ENCODE assay signal across 22 cellular contexts in genomic region chr14:73287071-73287470, GRCh38. TPM values are rescaled to one million over a fixed set of nuclear protein-coding genes. Genes with fewer than 3 reads are reported as not detected.
DNase-seq lines count a peak whose midpoint lies in the region; ATAC-seq and TF ChIP-seq lines count a peak whose summit lies in the region.
"Had no signal": no experiment of that assay in that cellular context is flagged by ENCODE, and none has a peak within 500 bp of the region (broad histone marks: within the 10 kb centered on the region; RNA-seq: fewer than 3 reads in every experiment).

No MANE protein-coding gene starts in this region.

- H2BK5ac ChIP-seq in mesendoderm (ENCODE audit: low read length), result no peak overlapping the region

- H3K4ac ChIP-seq in mesendoderm (ENCODE audit: low read depth, low read length), result no peak overlapping the region

- peak overlapping the region; percentile 67 for H3K27ac Mint-ChIP-seq in WTC11
- H3K27ac Mint-ChIP-seq in activated T-cell treated with anti-CD3 and anti-CD28 coated beads, Interleukin-2, amount 50 U/mL, for 24 hours, result no peak overlapping the region
- H3K27ac Mint-ChIP-seq: CD4-positive, alpha-beta T cell; HFFc6 had no signal

- no peak overlapping the region for H3K9ac ChIP-seq in mesendoderm (ENCODE audit: low read length)
- H3K9ac ChIP-seq: KMS-11 had no signal

- POLR2A ChIA-PET in WTC11 (lab: Charles Lee), result interaction anchor here (0.8 kb wide), 1 partner anchor 204 kb away, joined by 3 read pairs; the partner anchor contains the start of gene RIOX1

- in situ Hi-C loops in HAP-1 (cut with MboI; ENCODE audit: low sequenced_read_pairs), result no loop called here

- H2BK120ac ChIP-seq in mesendoderm (ENCODE audit: low read depth, low read length), result no peak overlapping the region

- WGBS in mesendoderm (ENCODE audit: extremely low coverage, insufficient coverage, low lambda C conversion rate), result no CpG with 5 or more reads among the region's 5 CpGs

- intact Hi-C loops in left lung (cut with DNase I), result no loop called here
- intact Hi-C loops in upper lobe of right lung (cut with DNase I), result no loop called here

- H3K27me3 Mint-ChIP-seq in WTC11 (ENCODE audit: low read depth), result peaks cover 14% of the 10 kb centered on the region
- no peaks in the 10 kb centered on the region for H3K27me3 Mint-ChIP-seq in activated T-cell treated with anti-CD3 and anti-CD28 coated beads, Interleukin-2, amount 50 U/mL, for 24 hours
- H3K27me3 Mint-ChIP-seq: CD4-positive, alpha-beta T cell had no signal

- no peak overlapping the region for H3K4me2 ChIP-seq in mesendoderm (ENCODE audit: low read length)
- H3K4me2 ChIP-seq: KMS-11 had no signal

- H2AK5ac ChIP-seq in mesendoderm (ENCODE audit: low read length), result no peak overlapping the region

- H3K79me1 ChIP-seq in mesendoderm (ENCODE audit: low read length), result no peaks in the 10 kb centered on the region

- no peak overlapping the region for H4K8ac ChIP-seq in mesendoderm (ENCODE audit: low read depth, low read length)

- H4K5ac ChIP-seq in mesendoderm (ENCODE audit: low read length), result no peak overlapping the region

- peaks cover 22% of the 10 kb centered on the region for H3K36me3 Mint-ChIP-seq in WTC11
- peaks cover 61% of the 10 kb centered on the region for H3K36me3 Mint-ChIP-seq in activated T-cell treated with anti-CD3 and anti-CD28 coated beads, Interleukin-2, amount 50 U/mL, for 24 hours (ENCODE audit: low read depth)

- peaks cover 66% of the 10 kb centered on the region for H3K4me1 Mint-ChIP-seq in WTC11
- peaks cover 25% of the 10 kb centered on the region for H3K4me1 Mint-ChIP-seq in activated T-cell treated with anti-CD3 and anti-CD28 coated beads, Interleukin-2, amount 50 U/mL, for 24 hours (ENCODE audit: low read depth)

- peak overlapping the region; percentile 12 for H3K4me3 Mint-ChIP-seq in WTC11
- no peak overlapping the region for H3K4me3 Mint-ChIP-seq in activated T-cell treated with anti-CD3 and anti-CD28 coated beads, Interleukin-2, amount 50 U/mL, for 24 hours
- H3K4me3 Mint-ChIP-seq: CD4-positive, alpha-beta T cell; HFFc6 had no signal

- no peak overlapping the region for H3K27ac ChIP-seq in left lung
- no peak overlapping the region for H3K27ac ChIP-seq in upper lobe of right lung
- H3K27ac ChIP-seq in mesendoderm (ENCODE audit: low read depth, low read length), result no peak overlapping the region
- H3K27ac ChIP-seq: HL-60, KMS-11 had no signal

- no peak overlapping the region for H2BK15ac ChIP-seq in mesendoderm (replicated peaks; ENCODE audit: low read depth)

- H3K4me1 ChIP-seq in HAP-1 (peaks cover 14% of the 10 kb centered on the region), left lung (no peaks in the 10 kb centered on the region), upper lobe of right lung (no peaks in the 10 kb centered on the region), mesendoderm (ENCODE audit: control insufficient read depth, low read depth, low read length) (no peaks in the 10 kb centered on the region)

- H3K23ac ChIP-seq in mesendoderm (ENCODE audit: low read length), result no peak overlapping the region

- no peaks in the 10 kb centered on the region for H3K9me3 Mint-ChIP-seq in WTC11
- H3K9me3 Mint-ChIP-seq in activated T-cell treated with anti-CD3 and anti-CD28 coated beads, Interleukin-2, amount 50 U/mL, for 24 hours, result no peaks in the 10 kb centered on the region
- H3K9me3 Mint-ChIP-seq: CD4-positive, alpha-beta T cell; HFFc6 had no signal

- CTCF ChIA-PET in WTC11 (lab: Charles Lee), result interaction anchor here (1.6 to 3.0 kb wide), 4 partner anchors 9 to 171 kb away, joined by 6 to 23 read pairs (median 12); partner anchors contain the start of gene NUMB

- no peaks in the 10 kb centered on the region for H3K79me2 ChIP-seq in mesendoderm (ENCODE audit: control insufficient read depth, insufficient read depth, low read length)

- no peak overlapping the region for H3K18ac ChIP-seq in mesendoderm (ENCODE audit: low read length)

- H3K36me3 ChIP-seq in HAP-1 (replicated peaks), result peaks cover 20% of the 10 kb centered on the region
- peaks cover 0 to 84% of the 10 kb centered on the region in 2 donors for H3K36me3 ChIP-seq in left lung
- peaks cover 65% of the 10 kb centered on the region for H3K36me3 ChIP-seq in upper lobe of right lung
- H3K36me3 ChIP-seq in mesendoderm (ENCODE audit: control insufficient read depth, insufficient read depth, low read length), result peaks cover 1% of the 10 kb centered on the region

- DNase-seq in HAP-1 (ENCODE audit: low spot score in 2 of 2) (peak; percentile 47 to 53), WTC11 (ENCODE audit: low spot score) (no peak), left lung (no peak), upper lobe of right lung (no peak), mesendoderm (no peak), A172 (ENCODE audit: low spot score) (no peak)
- no peak for DNase-seq in activated T-cell treated with anti-CD3 and anti-CD28 coated beads, Interleukin-2, amount 50 U/mL, for 24 hours
- DNase-seq: CD4-positive, alpha-beta T cell; COR-L47; DMS 273 treated with DMSO at 0.1 percent for 48 hours; DMS79 treated with DMSO at 0.1 percent for 48 hours; HFFc6; IMR-90; NCI-H1105; NCI-H146; NCI-H2029 treated with DMSO at 0.1 percent for 48 hours; NCI-H345; NCI-H524 treated with DMSO at 0.1 percent for 48 hours; NCI-H82 had no signal

- H3K27me3 ChIP-seq in HAP-1 (ENCODE audit: low read depth) (no peaks in the 10 kb centered on the region), left lung (no peaks in the 10 kb centered on the region), upper lobe of right lung (no peaks in the 10 kb centered on the region), mesendoderm (ENCODE audit: insufficient read depth, low read length, poor library complexity) (no peaks in the 10 kb centered on the region)

- ATAC-seq in WTC11 (peak; percentile 25), left lung (peak; percentile 39), upper lobe of right lung (peak; percentile 66)
- ATAC-seq: Panc1 had no signal

- H3K4me3 ChIP-seq in HAP-1 (no peak overlapping the region), left lung (no peak overlapping the region), upper lobe of right lung (no peak overlapping the region), mesendoderm (ENCODE audit: low read length) (no peak overlapping the region)

- H3K9me3 ChIP-seq in HAP-1 (no peaks in the 10 kb centered on the region), left lung (no peaks in the 10 kb centered on the region), upper lobe of right lung (no peaks in the 10 kb centered on the region)

- no peak overlapping the region for H3K56ac ChIP-seq in mesendoderm (ENCODE audit: low read length)

- no peak for TF ChIP-seq CTCF in WTC11 (IDR thresholded peaks at IDR 0.05)
- TF ChIP-seq CTCF in left lung (IDR thresholded peaks at IDR 0.05), result no peak
- no peak for TF ChIP-seq CTCF in upper lobe of right lung (IDR thresholded peaks at IDR 0.05)

TF ChIP-seq in WTC11, 78 proteins besides CTCF, POLR2A, EP300 and RAD21 (continues in another document):
- no peak for TF ChIP-seq ARID4B (CRISPR knock-in tag; IDR thresholded peaks at IDR 0.05; ENCODE audit: borderline replicate concordance)
- TF ChIP-seq, protein P1, sequence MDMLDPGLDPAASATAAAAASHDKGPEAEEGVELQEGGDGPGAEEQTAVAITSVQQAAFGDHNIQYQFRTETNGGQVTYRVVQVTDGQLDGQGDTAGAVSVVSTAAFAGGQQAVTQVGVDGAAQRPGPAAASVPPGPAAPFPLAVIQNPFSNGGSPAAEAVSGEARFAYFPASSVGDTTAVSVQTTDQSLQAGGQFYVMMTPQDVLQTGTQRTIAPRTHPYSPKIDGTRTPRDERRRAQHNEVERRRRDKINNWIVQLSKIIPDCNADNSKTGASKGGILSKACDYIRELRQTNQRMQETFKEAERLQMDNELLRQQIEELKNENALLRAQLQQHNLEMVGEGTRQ (CRISPR knock-in tag; IDR thresholded peaks at IDR 0.05), result no peak
- no peak for TF ChIP-seq ZNF263 (CRISPR knock-in tag; IDR thresholded peaks at IDR 0.05; ENCODE audit: low read depth)

RNA-seq across cellular contexts. Expression of gene PAPLN, which starts 49.8 kb away (rescaled TPM):
- 9.3 to 16.3 TPM (median 14.8 TPM) in 3 replicates for total RNA-seq in WTC11 (2021)
- 10 to 100 TPM in 1 of 2 donors, 1 to 10 TPM in 1; 8.6 to 21.0 TPM for total RNA-seq in left lung
- total RNA-seq in upper lobe of right lung, result 20.2 TPM
- 0.14 TPM for polyA plus RNA-seq in mesendoderm (2013, experiment 1 of 2)
- 0.11 TPM for polyA plus RNA-seq in mesendoderm (2013, experiment 2 of 2)
- 0.57 and 0.86 TPM in 2 replicates for total RNA-seq in A172 (2014; rRNA removed; shearing (Covaris generic))

Comparison
In these comparisons a context has a peak if more than half of its experiments do, and no peak if none do; other contexts are left out.
1. DNase-seq: peak in HAP-1 (2 of 2); none in WTC11 (single experiment), left lung (0 of 2), upper lobe of right lung (single experiment), activated T-cell treated with anti-CD3 and anti-CD28 coated beads, Interleukin-2, amount 50 U/mL, for 24 hours (single experiment), mesendoderm (single experiment) and A172 (single experiment).
2. Peak in every context shown above with its lines, with median percentiles within 50 percentile points of each other: ATAC-seq.